In the genomic region with DNA sequence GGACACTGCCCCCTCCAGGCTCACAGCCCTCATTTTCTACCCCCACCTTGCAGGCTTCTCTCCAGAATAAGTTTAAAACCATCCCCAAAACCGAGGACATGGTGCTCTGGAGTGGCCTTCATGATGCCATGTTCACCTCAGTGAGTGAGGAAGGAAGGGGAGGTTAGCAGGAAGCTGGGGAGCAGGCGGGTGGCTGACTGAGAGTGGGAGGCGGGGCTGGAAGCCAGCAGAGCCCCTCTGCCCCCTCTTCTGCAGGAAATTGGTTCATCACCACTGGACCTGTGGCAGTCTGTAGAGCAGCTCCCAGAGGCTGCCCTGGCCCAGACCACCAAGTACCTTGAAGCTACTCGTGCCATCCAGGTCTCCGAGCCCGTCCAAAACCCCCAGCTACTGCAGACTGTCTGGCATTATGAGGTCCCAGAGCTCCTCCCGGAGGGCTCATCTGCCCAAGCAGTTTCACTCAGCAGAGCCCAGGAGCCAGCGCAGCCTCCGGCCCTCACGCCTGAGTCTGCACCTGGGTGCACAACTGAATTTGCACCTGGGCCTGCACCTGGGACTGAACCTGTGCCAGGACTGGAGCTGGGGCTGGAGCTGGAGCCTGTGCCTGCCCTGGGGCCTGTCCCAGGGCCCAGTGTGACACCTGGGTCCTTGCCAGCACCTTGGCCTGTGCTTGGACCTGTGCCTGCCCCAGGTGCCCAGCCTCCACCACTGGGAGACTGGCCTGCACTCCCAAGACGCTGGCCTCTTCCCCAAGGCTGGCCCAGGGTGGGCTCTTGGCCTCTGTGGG, we compare ENCODE assay signal across 20 cellular contexts. TPM values are rescaled to one million over a fixed set of nuclear protein-coding genes. Genes with fewer than 3 reads are reported as not detected.
A peak's percentile ranks its signal among the peaks of the same experiment; 100 is the strongest.
DNase-seq lines count a peak whose midpoint lies in the region; ATAC-seq and TF ChIP-seq lines count a peak whose summit lies in the region.
"Had no signal": no experiment of that assay in that cellular context is flagged by ENCODE, and none has a peak within 500 bp of the region (broad histone marks: within the 10 kb centered on the region; RNA-seq: fewer than 3 reads in every experiment).

No MANE protein-coding gene starts in this region.

- H3K4me1 Mint-ChIP-seq in activated CD8-positive, alpha-beta memory T cell treated with anti-CD3 and anti-CD28 coated beads, Interleukin-2, amount 10 ng/mL, durations not matched to agents 7 days and 5 days: peaks cover 11% of the 10 kb centered on the region
- H3K4me1 Mint-ChIP-seq: activated CD4-positive, alpha-beta T cell treated with anti-CD3 and anti-CD28 coated beads for 36 hours; CD8-positive, alpha-beta memory T cell had no signal

- H3K27ac ChIP-seq in stomach: no peak overlapping the region
- H3K27ac ChIP-seq: left lung had no signal

- no peak for TF ChIP-seq EP300 in stomach (IDR thresholded peaks at IDR 0.05)

- TF ChIP-seq CTCF in NB4 (IDR thresholded peaks at IDR 0.05; ENCODE audit: low read depth, low read length) (no peak), choroid plexus epithelial cell (conservative IDR thresholded peaks at IDR 0.05; ENCODE audit: low read depth, low read length) (peak; percentile 20), stomach (IDR thresholded peaks at IDR 0.05) (no peak)

- H3K36me3 Mint-ChIP-seq in activated CD8-positive, alpha-beta memory T cell treated with anti-CD3 and anti-CD28 coated beads, Interleukin-2, amount 10 ng/mL, durations not matched to agents 7 days and 5 days: no peaks in the 10 kb centered on the region
- H3K36me3 Mint-ChIP-seq: activated naive CD4-positive, alpha-beta T cell treated with anti-CD3 and anti-CD28 coated beads, Interleukin-2, amount 50 U/mL, for 72 hours; CD8-positive, alpha-beta memory T cell; stimulated activated naive B cell treated with anti-CD40 and anti-IgM and Interleukin-4, amounts not matched to agents 10 μg/mL and 1 μg/mL and 100 μg/mL, for 72 hours had no signal

- CTCF ChIA-PET in activated CD8-positive, alpha-beta memory T cell treated with anti-CD3 and anti-CD28 coated beads, Interleukin-2, amount 10 ng/mL, durations not matched to agents 7 days and 5 days (lab: Charles Lee): interaction anchor here (0.6 to 2.3 kb wide), 7 partner anchors 10 to 68 kb away, joined by 3 to 11 read pairs (median 4); no protein-coding TSS in a partner anchor

- H3K9me3 Mint-ChIP-seq in activated CD8-positive, alpha-beta memory T cell treated with anti-CD3 and anti-CD28 coated beads, Interleukin-2, amount 10 ng/mL, durations not matched to agents 7 days and 5 days (ENCODE audit: low read depth): no peaks in the 10 kb centered on the region
- H3K9me3 Mint-ChIP-seq: activated naive CD4-positive, alpha-beta T cell treated with anti-CD3 and anti-CD28 coated beads, Interleukin-2, amount 50 U/mL, for 72 hours; CD8-positive, alpha-beta memory T cell; stimulated activated naive B cell treated with anti-CD40 and anti-IgM and Interleukin-4, amounts not matched to agents 10 μg/mL and 1 μg/mL and 100 μg/mL, for 72 hours had no signal

- 54 to 68% (median 62%) methylated on average over 7 to 11 of the region's 11 CpGs for WGBS in stomach, 5 donors

- H3K27me3 Mint-ChIP-seq in activated CD8-positive, alpha-beta memory T cell treated with anti-CD3 and anti-CD28 coated beads, Interleukin-2, amount 10 ng/mL, durations not matched to agents 7 days and 5 days: no peaks in the 10 kb centered on the region
- H3K27me3 Mint-ChIP-seq: activated CD4-positive, alpha-beta T cell treated with anti-CD3 and anti-CD28 coated beads for 36 hours had no signal

- peak; percentile 54 for ATAC-seq in activated CD8-positive, alpha-beta memory T cell treated with anti-CD3 and anti-CD28 coated beads, Interleukin-2, amount 10 ng/mL, durations not matched to agents 7 days and 5 days
- ATAC-seq in Right ventricle myocardium inferior: no peak
- ATAC-seq: activated CD4-positive, alpha-beta T cell treated with anti-CD3 and anti-CD28 coated beads for 36 hours; activated naive CD4-positive, alpha-beta T cell treated with anti-CD3 and anti-CD28 coated beads, Interleukin-2, amount 50 U/mL, for 72 hours; left lung; stimulated activated naive B cell treated with anti-CD40 and anti-IgM and Interleukin-4, amounts not matched to agents 10 μg/mL and 1 μg/mL and 100 μg/mL, for 72 hours had no signal

- H3K4me3 ChIP-seq in NB4 (ENCODE audit: low read depth, low read length): no peak overlapping the region
- no peak overlapping the region for H3K4me3 ChIP-seq in choroid plexus epithelial cell (ENCODE audit: low read depth, low read length)
- no peak overlapping the region for H3K4me3 ChIP-seq in stomach
- H3K4me3 ChIP-seq: left lung, MG63, smooth muscle cell had no signal

- H3K4me3 Mint-ChIP-seq in activated CD8-positive, alpha-beta memory T cell treated with anti-CD3 and anti-CD28 coated beads, Interleukin-2, amount 10 ng/mL, durations not matched to agents 7 days and 5 days: no peak overlapping the region
- H3K4me3 Mint-ChIP-seq: activated CD4-positive, alpha-beta T cell treated with anti-CD3 and anti-CD28 coated beads for 36 hours; CD8-positive, alpha-beta memory T cell; stimulated activated naive B cell treated with anti-CD40 and anti-IgM and Interleukin-4, amounts not matched to agents 10 μg/mL and 1 μg/mL and 100 μg/mL, for 72 hours had no signal

- no peaks in the 10 kb centered on the region for H3K9me3 ChIP-seq in stomach
- H3K9me3 ChIP-seq: left lung, MG63 had no signal

- intact Hi-C loops in stomach (cut with DNase I; ENCODE audit: low total_unique reads) (no loop called here), Right ventricle myocardium inferior (cut with DNase I) (no loop called here)

- no peak overlapping the region for H3K27ac Mint-ChIP-seq in activated CD8-positive, alpha-beta memory T cell treated with anti-CD3 and anti-CD28 coated beads, Interleukin-2, amount 10 ng/mL, durations not matched to agents 7 days and 5 days
- H3K27ac Mint-ChIP-seq: activated CD4-positive, alpha-beta T cell treated with anti-CD3 and anti-CD28 coated beads for 36 hours; activated naive CD4-positive, alpha-beta T cell treated with anti-CD3 and anti-CD28 coated beads, Interleukin-2, amount 50 U/mL, for 72 hours; CD8-positive, alpha-beta memory T cell; stimulated activated naive B cell treated with anti-CD40 and anti-IgM and Interleukin-4, amounts not matched to agents 10 μg/mL and 1 μg/mL and 100 μg/mL, for 72 hours had no signal

- TF ChIP-seq POLR2A in NB4 (IDR thresholded peaks at IDR 0.05; ENCODE audit: extremely low read depth, insufficient read length) (no peak), stomach (IDR thresholded peaks at IDR 0.05) (no peak)

- peaks cover 0 to 14% (median 3%) of the 10 kb centered on the region in 4 donors for H3K4me1 ChIP-seq in stomach

- no peaks in the 10 kb centered on the region for H3K27me3 ChIP-seq in stomach
- H3K27me3 ChIP-seq: left lung, MG63 had no signal

- no peaks in the 10 kb centered on the region for H3K36me3 ChIP-seq in stomach
- H3K36me3 ChIP-seq: left lung, MG63 had no signal

- DNase-seq in activated CD8-positive, alpha-beta memory T cell treated with anti-CD3 and anti-CD28 coated beads, Interleukin-2, amount 10 ng/mL, durations not matched to agents 7 days and 5 days: no peak
- no peak for DNase-seq in activated CD8-positive, alpha-beta memory T cell treated with anti-CD3 and anti-CD28 coated beads for 24 hours
- DNase-seq in NB4 (ENCODE audit: low read depth) (peak; percentile 35), choroid plexus epithelial cell (ENCODE audit: low read depth) (no peak), stomach (peak; percentile 87), hepatic stellate cell (ENCODE audit: low spot score) (no peak), Right ventricle myocardium inferior (ENCODE audit: missing footprints) (no peak), middle frontal gyrus (ENCODE audit: extremely low spot score, low spot score) (no peak)
- DNase-seq: activated CD4-positive, alpha-beta T cell treated with anti-CD3 and anti-CD28 coated beads for 36 hours; activated T-cell treated with anti-CD3 and anti-CD28 coated beads for 4 hours; left lung; MG63; NCI-H774; stimulated activated naive B cell treated with anti-CD40 and anti-IgM and Interleukin-4, amounts not matched to agents 10 μg/mL and 1 μg/mL and 100 μg/mL, for 72 hours; T-helper 2 cell had no signal

RNA-seq across cellular contexts. Expression of a gene that starts 19.0 kb away (rescaled TPM):
- under 1 TPM in 1 of 2 experiments, not detected in 1; 0.14 TPM for total RNA-seq in activated CD8-positive, alpha-beta memory T cell treated with anti-CD3 and anti-CD28 coated beads, Interleukin-2, amount 10 ng/mL, durations not matched to agents 7 days and 5 days
- under 1 TPM in 2 of 5 donors, not detected in 3; 0.37 to 0.43 TPM for total RNA-seq in stomach
- polyA plus RNA-seq in stomach: not detected
- 0.05 TPM for total RNA-seq in Right ventricle myocardium inferior
- total RNA-seq: A673, fibroblast of villous mesenchyme had no signal
- polyA plus RNA-seq: smooth muscle cell had no signal

RNA-seq across cellular contexts. Expression of a gene that starts 36.5 kb away (rescaled TPM):
- 10 to 100 TPM; 45.2 to 57.3 TPM for total RNA-seq in activated CD8-positive, alpha-beta memory T cell treated with anti-CD3 and anti-CD28 coated beads, Interleukin-2, amount 10 ng/mL, durations not matched to agents 7 days and 5 days
- total RNA-seq in stomach: 10 to 100 TPM in 3 of 5 donors, 1 to 10 TPM in 2; 2.9 to 36.5 (median 18.8) TPM
- 10 to 100 TPM in 2 of 3 donors, 1 to 10 TPM in 1; 9.5 to 13.8 (median 10.6) TPM for polyA plus RNA-seq in stomach
- 46.3 TPM for total RNA-seq in Right ventricle myocardium inferior

RNA-seq across cellular contexts. Expression of a gene that starts 39.6 kb away (rescaled TPM):
- 10 to 100 TPM; 20.2 to 27.7 TPM for total RNA-seq in activated CD8-positive, alpha-beta memory T cell treated with anti-CD3 and anti-CD28 coated beads, Interleukin-2, amount 10 ng/mL, durations not matched to agents 7 days and 5 days
- total RNA-seq in stomach: 10 to 100 TPM in 2 of 5 donors, 1 to 10 TPM in 2, under 1 TPM in 1; 0.58 to 77.2 (median 6.8) TPM
- polyA plus RNA-seq in stomach: 10 to 100 TPM; 17.2 to 41.3 (median 31.9) TPM
- total RNA-seq in Right ventricle myocardium inferior: 26.2 TPM

RNA-seq across cellular contexts. Expression of a gene that starts 49.5 kb away (rescaled TPM):
- 10 to 100 TPM; 76.9 to 92.1 TPM for total RNA-seq in activated CD8-positive, alpha-beta memory T cell treated with anti-CD3 and anti-CD28 coated beads, Interleukin-2, amount 10 ng/mL, durations not matched to agents 7 days and 5 days
- total RNA-seq in stomach: 100 to 1,000 TPM in 2 of 5 donors, 10 to 100 TPM in 3; 34.7 to 469 (median 91.4) TPM
- polyA plus RNA-seq in stomach: 10 to 100 TPM; 13.2 to 21.5 (median 17.9) TPM
- total RNA-seq in Right ventricle myocardium inferior: 32.2 TPM

Comparison
In these comparisons a context has a peak if more than half of its experiments do, and no peak if none do; other contexts are left out.
1. DNase-seq: peak in NB4 (single experiment) and stomach (single experiment); none in activated CD8-positive, alpha-beta memory T cell treated with anti-CD3 and anti-CD28 coated beads, Interleukin-2, amount 10 ng/mL, durations not matched to agents 7 days and 5 days (single experiment), activated CD8-positive, alpha-beta memory T cell treated with anti-CD3 and anti-CD28 coated beads for 24 hours (single experiment), choroid plexus epithelial cell (single experiment), hepatic stellate cell (single experiment), Right ventricle myocardium inferior (single experiment) and middle frontal gyrus (single experiment).